Comparison of ENCODE assay signal across 8 cellular contexts in the genomic region with DNA sequence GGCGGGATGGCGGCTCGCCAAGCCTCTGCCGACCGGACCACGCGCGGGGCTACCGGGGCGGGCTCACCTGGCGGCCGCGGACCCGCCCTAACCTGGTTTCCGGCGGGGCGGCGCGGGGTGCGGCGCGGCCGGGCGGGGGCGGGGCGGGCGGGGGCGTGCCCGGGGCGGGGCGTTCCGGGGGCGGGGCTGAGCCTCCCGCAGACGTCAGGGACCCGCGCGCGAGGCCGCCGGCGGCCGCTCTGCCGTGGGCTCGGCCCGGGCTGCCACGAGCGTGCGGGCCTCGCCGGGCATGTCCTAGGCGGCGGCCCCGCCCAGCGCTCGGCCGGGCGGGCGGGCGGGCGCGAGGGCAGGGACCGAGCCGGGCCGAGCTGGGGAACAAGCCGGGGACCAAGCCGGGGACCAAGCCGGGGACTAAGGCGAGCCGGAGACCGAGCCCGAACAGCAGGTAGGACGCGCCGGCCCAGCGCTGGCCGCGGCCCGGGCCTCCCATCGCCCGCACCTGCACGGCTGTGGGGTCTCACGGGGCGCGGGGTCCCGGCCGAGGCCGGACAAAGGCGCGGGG. TPM values are rescaled to one million over a fixed set of nuclear protein-coding genes. Genes with fewer than 3 reads are reported as not detected.
DNase-seq lines count a peak whose midpoint lies in the region; ATAC-seq, FAIRE-seq and TF ChIP-seq lines count a peak whose summit lies in the region.

Gene CEP170B (plus strand): TSS at position 200 of the 562 bp plus-strand sequence. CDS start 3,183 bp downstream, outside the sequence.

- intact Hi-C loops in vagina (cut with DNase I) = no loop called here

- TF ChIP-seq CTCF in foreskin keratinocyte (conservative IDR thresholded peaks at IDR 0.05) (no peak), neural crest cell (conservative IDR thresholded peaks at IDR 0.05) (no peak), vagina (IDR thresholded peaks at IDR 0.05) (no peak)

- H3K4me1 ChIP-seq in foreskin keratinocyte (no peaks in the 10 kb centered on the region), vagina (peaks cover 32% of the 10 kb centered on the region)

- peak within 1 kb of the TSS; percentile 70 to 75 for H3K4me3 ChIP-seq in vagina

- H3K27ac ChIP-seq in foreskin keratinocyte (peak within 1 kb of the TSS; percentile 65), vagina (peak within 1 kb of the TSS; percentile 64)

- H3K9me3 Mint-ChIP-seq in neural crest cell = no peaks in the 10 kb centered on the region

- H3K36me3 Mint-ChIP-seq in neural crest cell (ENCODE audit: low read depth) = no peaks in the 10 kb centered on the region

- no peaks in the 10 kb centered on the region for H3K4me1 Mint-ChIP-seq in neural crest cell

- no peak for TF ChIP-seq POLR2A in GM12892 (IDR thresholded peaks at IDR 0.05; ENCODE audit: low read depth, low read length)
- TF ChIP-seq POLR2A in vagina (IDR thresholded peaks at IDR 0.05) = no peak

- no peaks in the 10 kb centered on the region for H3K36me3 ChIP-seq in vagina

- H3K4me3 Mint-ChIP-seq in neural crest cell = peak within 1 kb of the TSS; percentile 80

- no peak for FAIRE-seq in GM12892 (lab: Jason Lieb, UNC)

- peak; percentile 71 for DNase-seq in GM12892 (ENCODE audit: insufficient read length)
- DNase-seq in NCI-H69 (lab: John Stamatoyannopoulos, UW) = peak; percentile 76
- peak; percentile 49 for DNase-seq in activated effector memory CD4-positive, alpha-beta T cell treated with Interleukin-2 at 50 U/mL for 16 hours
- no peak for DNase-seq in foreskin keratinocyte
- no peak for DNase-seq in neural crest cell (ENCODE audit: low read depth, low spot score)
- no peak for DNase-seq in vagina (ENCODE audit: extremely low spot score in 2 of 2)

- H3K27me3 ChIP-seq in foreskin keratinocyte = no peaks in the 10 kb centered on the region
- no peaks in the 10 kb centered on the region for H3K27me3 ChIP-seq in vagina

- peaks cover 24% of the 10 kb centered on the region for H3K27me3 Mint-ChIP-seq in neural crest cell (ENCODE audit: low read depth)

- ATAC-seq in foreskin keratinocyte (peak; percentile 54), HG02884 (IDR thresholded peaks at IDR 0.05; ENCODE audit: unreplicated experiment) (no peak), GM21515 (IDR thresholded peaks at IDR 0.05; ENCODE audit: unreplicated experiment) (no peak)

- H3K9me3 ChIP-seq in vagina = no peaks in the 10 kb centered on the region

- H3K27ac Mint-ChIP-seq in neural crest cell (ENCODE audit: unreplicated experiment) = no peak within 1 kb of the TSS

RNA-seq across cellular contexts. Expression of gene CEP170B, which starts in this region (rescaled TPM):
- polyA plus RNA-seq in GM12892 (2012; ENCODE audit: missing spikeins) = not detected
- total RNA-seq in foreskin keratinocyte = 35.1 and 37.3 TPM in 2 replicates
- polyA plus RNA-seq in foreskin keratinocyte = 16.9 and 17.0 TPM in 2 replicates
- total RNA-seq in neural crest cell = 14.0 and 14.4 TPM in 2 replicates
- total RNA-seq in vagina = 17.9 TPM

Comparison
In these comparisons a context has a peak if more than half of its experiments do, and no peak if none do; other contexts are left out.
1. DNase-seq: peak in GM12892 (single experiment), NCI-H69 (single experiment) and activated effector memory CD4-positive, alpha-beta T cell treated with Interleukin-2 at 50 U/mL for 16 hours (single experiment); none in foreskin keratinocyte (0 of 2), neural crest cell (single experiment) and vagina (0 of 2).